ENCODE assay signal across 12 cellular contexts in the genomic region with DNA sequence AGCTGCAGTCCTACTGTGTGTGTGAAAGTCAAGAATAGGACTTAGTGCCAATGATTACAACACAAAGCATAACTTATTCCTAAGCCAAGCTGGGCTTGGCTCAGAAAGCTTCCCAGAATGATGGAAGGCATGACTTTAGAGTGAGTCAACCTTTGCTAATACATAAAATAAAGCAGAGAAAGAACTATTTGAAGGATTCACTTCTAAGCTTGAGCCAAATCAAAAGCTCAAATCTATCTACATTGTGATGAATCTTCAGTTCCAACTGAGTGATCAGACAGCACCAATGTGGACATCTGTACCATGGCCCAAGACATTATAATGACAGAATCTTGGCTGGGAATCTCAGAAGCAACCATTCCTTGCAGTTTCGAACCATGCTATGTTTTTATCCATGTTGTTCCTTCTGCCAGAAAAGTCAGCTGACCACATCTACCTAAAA. TPM values are rescaled to one million over a fixed set of nuclear protein-coding genes. Genes with fewer than 3 reads are reported as not detected.
DNase-seq lines count a peak whose midpoint lies in the region; ATAC-seq, FAIRE-seq and TF ChIP-seq lines count a peak whose summit lies in the region.
"Had no signal": no experiment of that assay in that cellular context is flagged by ENCODE, and none has a peak within 500 bp of the region (broad histone marks: within the 10 kb centered on the region; RNA-seq: fewer than 3 reads in every experiment).

No MANE protein-coding gene starts in this region.

- H3K9ac ChIP-seq in keratinocyte (ENCODE audit: control insufficient read depth, extremely low read depth, insufficient read depth, low read length), result no peak overlapping the region

- DNase-seq in A172 (ENCODE audit: low spot score), result peak; percentile 75
- peak; percentile 75 for DNase-seq in GM04504 (ENCODE audit: low read depth)
- DNase-seq in amniotic stem cell (lab: John Stamatoyannopoulos, UW), result peak; percentile 8
- no peak for DNase-seq in keratinocyte (ENCODE audit: low read depth, low spot score)
- no peak for DNase-seq in progenitor cell of endocrine pancreas (ENCODE audit: low spot score, unreplicated experiment)
- DNase-seq in SKM-1 (lab: John Stamatoyannopoulos, UW; ENCODE audit: unreplicated experiment), result no peak
- DNase-seq: DMS79, NCI-H1930 had no signal

- ATAC-seq in HG02938 (IDR thresholded peaks at IDR 0.05; ENCODE audit: unreplicated experiment), result no peak
- no peak for ATAC-seq in GM19467 (IDR thresholded peaks at IDR 0.05; ENCODE audit: unreplicated experiment)

- peak; percentile 88 for FAIRE-seq in keratinocyte (lab: Jason Lieb, UNC)

- H3K27ac ChIP-seq in keratinocyte (ENCODE audit: control insufficient read depth, insufficient read depth, low read length), result peak overlapping the region; percentile 34

- peaks cover 3% of the 10 kb centered on the region for H3K79me2 ChIP-seq in keratinocyte (ENCODE audit: control insufficient read depth, insufficient read depth, low read length)

- no peak overlapping the region for H3K27ac Mint-ChIP-seq in progenitor cell of endocrine pancreas

- H3K4me1 ChIP-seq in keratinocyte (ENCODE audit: control insufficient read depth, extremely low read depth, insufficient read depth, low read length), result peaks cover 30% of the 10 kb centered on the region

- H3K27me3 Mint-ChIP-seq in progenitor cell of endocrine pancreas, result no peaks in the 10 kb centered on the region
- H3K27me3 Mint-ChIP-seq: type B pancreatic cell had no signal

- H3K27me3 ChIP-seq in keratinocyte (ENCODE audit: control insufficient read depth, extremely low read depth, insufficient read depth, low read length), result no peaks in the 10 kb centered on the region
- H3K27me3 ChIP-seq: adrenal gland had no signal

- no peak overlapping the region for H2AFZ ChIP-seq in keratinocyte (ENCODE audit: control insufficient read depth, low read length)

- H3K9me3 ChIP-seq in keratinocyte (ENCODE audit: control insufficient read depth, low read depth, low read length), result no peaks in the 10 kb centered on the region
- H3K9me3 ChIP-seq: adrenal gland had no signal

- peaks cover 2% of the 10 kb centered on the region for H3K9me1 ChIP-seq in keratinocyte (ENCODE audit: control insufficient read depth, extremely low read depth, insufficient read depth, low read length)

- TF ChIP-seq CTCF in keratinocyte (optimal IDR thresholded peaks at IDR 0.05 in 1 of 3, IDR thresholded peaks at IDR 0.05 in 1 of 3, conservative IDR thresholded peaks at IDR 0.05 in 1 of 3; ENCODE audit: extremely low read depth in 1 of 3, insufficient read depth in 2 of 3, low read length in 3 of 3), result no peak
- TF ChIP-seq CTCF in progenitor cell of endocrine pancreas (IDR thresholded peaks at IDR 0.05; ENCODE audit: unreplicated experiment), result no peak

- peak overlapping the region; percentile 37 for H3K4me2 ChIP-seq in keratinocyte (ENCODE audit: control insufficient read depth, extremely low read depth, insufficient read depth, low read depth, low read length)

- H3K4me3 ChIP-seq in keratinocyte (ENCODE audit: control insufficient read depth in 2 of 3, extremely low read depth in 1 of 3, insufficient read depth in 2 of 3, low read depth in 1 of 3, low read length in 3 of 3), result no peak overlapping the region
- H3K4me3 ChIP-seq: adrenal gland had no signal

- peaks cover 2 to 11% of the 10 kb centered on the region in 2 experiments for H3K36me3 ChIP-seq in keratinocyte (ENCODE audit: control insufficient read depth in 2 of 2, extremely low read depth in 1 of 2, insufficient read depth in 2 of 2, low read length in 2 of 2)
- H3K36me3 ChIP-seq: adrenal gland had no signal

- dilution Hi-C loops in keratinocyte (cut with MboI; ENCODE audit: extremely low pct_ligation_motif_present, low sequenced_read_pairs), result no loop called here

- no peak overlapping the region for H3K4me3 Mint-ChIP-seq in progenitor cell of endocrine pancreas (ENCODE audit: low read depth)
- H3K4me3 Mint-ChIP-seq: type B pancreatic cell had no signal

- H3K9me3 Mint-ChIP-seq in progenitor cell of endocrine pancreas (ENCODE audit: low read depth), result no peaks in the 10 kb centered on the region
- H3K9me3 Mint-ChIP-seq: type B pancreatic cell had no signal

- H3K36me3 Mint-ChIP-seq in progenitor cell of endocrine pancreas (ENCODE audit: insufficient read depth), result peaks cover 14% of the 10 kb centered on the region

- peaks cover 1% of the 10 kb centered on the region for H3K4me1 Mint-ChIP-seq in progenitor cell of endocrine pancreas (ENCODE audit: low read depth)

- no peaks in the 10 kb centered on the region for H4K20me1 ChIP-seq in keratinocyte (ENCODE audit: control insufficient read depth, extremely low read depth, insufficient read depth, low read length)

RNA-seq across cellular contexts. Expression of a gene that starts 41.4 kb away (rescaled TPM):
- 15.1 and 21.4 TPM in 2 replicates for total RNA-seq in A172 (2014; rRNA removed; shearing (Covaris generic))
- polyA plus RNA-seq in keratinocyte, result 3.6 to 6.3 TPM (median 4.0 TPM) in 3 replicates
- polyA plus RNA-seq in keratinocyte (2011; ENCODE audit: low read depth), result 12.8 TPM
- polyA plus RNA-seq in keratinocyte (2011; cell fraction: cytosol; rRNA removed), result 7.7 and 14.3 TPM in 2 replicates
- 34.9 and 58.3 TPM in 2 replicates for polyA plus RNA-seq in keratinocyte (2011; cell fraction: nucleus; rRNA removed)
- 14.4 and 20.5 TPM in 2 replicates for polyA plus RNA-seq in keratinocyte (2012; ENCODE audit: low replicate concordance)
- polyA minus RNA-seq in keratinocyte, result 18.3 to 129 TPM (median 29.6 TPM) in 3 replicates
- 11.5 TPM for polyA minus RNA-seq in keratinocyte (2011; cell fraction: cytosol; rRNA and poly(A)+ RNA removed)
- polyA minus RNA-seq in keratinocyte (2011; cell fraction: nucleus; rRNA and poly(A)+ RNA removed), result 26.1 and 61.7 TPM in 2 replicates
- total RNA-seq in progenitor cell of endocrine pancreas, result 44.5 and 47.7 TPM in 2 replicates

RNA-seq across cellular contexts. Expression of a gene that starts 41.6 kb away (rescaled TPM):
- total RNA-seq in A172 (2014; rRNA removed; shearing (Covaris generic)), result 13.6 and 41.2 TPM in 2 replicates
- 13.1 to 18.7 TPM (median 17.7 TPM) in 3 replicates for polyA plus RNA-seq in keratinocyte
- 6.3 TPM for polyA plus RNA-seq in keratinocyte (2011; ENCODE audit: low read depth)
- polyA plus RNA-seq in keratinocyte (2011; cell fraction: cytosol; rRNA removed), result 10.5 and 10.8 TPM in 2 replicates
- polyA plus RNA-seq in keratinocyte (2011; cell fraction: nucleus; rRNA removed), result 4.8 and 7.3 TPM in 2 replicates
- polyA plus RNA-seq in keratinocyte (2012; ENCODE audit: low replicate concordance), result 6.3 and 16.1 TPM in 2 replicates
- 6.0 to 14.4 TPM (median 12.9 TPM) in 3 replicates for polyA minus RNA-seq in keratinocyte
- polyA minus RNA-seq in keratinocyte (2011; cell fraction: cytosol; rRNA and poly(A)+ RNA removed), result 15.0 TPM
- 5.0 and 6.8 TPM in 2 replicates for polyA minus RNA-seq in keratinocyte (2011; cell fraction: nucleus; rRNA and poly(A)+ RNA removed)
- 15.2 and 16.5 TPM in 2 replicates for total RNA-seq in progenitor cell of endocrine pancreas

Comparison
In these comparisons a context has a peak if more than half of its experiments do, and no peak if none do; other contexts are left out.
1. DNase-seq: peak in A172 (single experiment), GM04504 (single experiment) and amniotic stem cell (single experiment); none in keratinocyte (single experiment), progenitor cell of endocrine pancreas (single experiment) and SKM-1 (single experiment).